In genomic region chrX:149114001-149114400, GRCh38 we compare ENCODE assay signal across 26 cellular contexts.
"Had no signal": no experiment of that assay in that cellular context is flagged by ENCODE, and none has a peak within 500 bp of the region (broad histone marks: within the 10 kb centered on the region; RNA-seq: fewer than 3 reads in every experiment).

No MANE protein-coding gene starts in this region.

- DNase-seq: natural killer cell; occipital lobe; ovary; right lobe of liver; sigmoid colon; small intestine; stimulated activated CD4-positive, alpha-beta T cell treated with anti-CD3 and anti-CD28 coated beads, Interleukin-12 subunit alpha, Interleukin-12 subunit beta, amount 100 ng/mL, for 4 hours; stimulated activated CD4-positive, alpha-beta T cell treated with anti-CD3 and anti-CD28 coated beads, Interleukin-1b, Interleukin-23, amount 100 ng/mL, for 48 hours; stimulated activated CD4-positive, alpha-beta T cell treated with anti-CD3 and anti-CD28 coated beads, Interleukin-4, amount 100 ng/mL, for 1 hour; stimulated activated CD4-positive, alpha-beta T cell treated with anti-CD3 and anti-CD28 coated beads, Interleukin-4, amount 100 ng/mL, for 4 hours; stimulated activated CD8-positive, alpha-beta memory T cell treated with anti-CD3 and anti-CD28 coated beads, Interleukin-4, amount 100 ng/mL, for 48 hours; stimulated activated naive CD4-positive, alpha-beta T cell; stimulated activated naive CD8-positive, alpha-beta T cell treated with anti-CD3 and anti-CD28 coated beads, Interleukin-15, amount 100 ng/mL, for 72 hours; stimulated activated naive CD8-positive, alpha-beta T cell treated with anti-CD3 and anti-CD28 coated beads, Interleukin-15, Interleukin-2, amounts not matched to agents 100 U/mL and 50 U/mL, for 24 hours; substantia nigra; tibial artery; transverse colon; upper lobe of right lung; uterus had no signal

- H3K9me3 ChIP-seq: ovary, right lobe of liver, sigmoid colon, suprapubic skin, testis, tibial artery, transverse colon, upper lobe of right lung, uterus had no signal

- H3K27ac ChIP-seq: neural progenitor cell, ovary, parathyroid adenoma, psoas muscle, right lobe of liver, sigmoid colon, suprapubic skin, testis, tibial artery, transverse colon, upper lobe of right lung, uterus had no signal

- H3K36me3 ChIP-seq: neural progenitor cell, ovary, right lobe of liver, sigmoid colon, suprapubic skin, tibial artery, transverse colon, upper lobe of right lung, uterus had no signal

- H3K4me1 ChIP-seq: neural progenitor cell, parathyroid adenoma, psoas muscle, right lobe of liver, sigmoid colon, suprapubic skin, testis, tibial artery, transverse colon, upper lobe of right lung, uterus had no signal

- H3K4me3 ChIP-seq: neural progenitor cell, ovary, psoas muscle, right lobe of liver, sigmoid colon, suprapubic skin, testis, tibial artery, transverse colon, upper lobe of right lung, uterus had no signal

- H3K27me3 ChIP-seq: neural progenitor cell, ovary, right lobe of liver, sigmoid colon, suprapubic skin, testis, tibial artery, transverse colon, upper lobe of right lung, uterus had no signal

- ATAC-seq: natural killer cell; psoas muscle; right cardiac atrium; stimulated activated memory B cell treated with anti-CD40 and anti-IgM and Interleukin-4, amounts not matched to agents 10 μg/mL and 1 μg/mL and 100 μg/mL, for 72 hours; stimulated activated naive CD8-positive, alpha-beta T cell treated with anti-CD3 and anti-CD28 coated beads, Interleukin-15, amount 100 ng/mL, for 72 hours; stimulated activated naive CD8-positive, alpha-beta T cell treated with anti-CD3 and anti-CD28 coated beads, Interleukin-15, Interleukin-2, amounts not matched to agents 100 U/mL and 50 U/mL, for 24 hours; upper lobe of right lung had no signal
